In genomic region chr4:1289232-1290164, GRCh38 we compare ENCODE assay signal across 1 cellular context.
TF ChIP-seq lines count a peak whose summit lies in the region.

TSS of gene MAEA (plus strand) at chr4:1289891. CDS start at chr4:1289914, 23 bp downstream.

TF ChIP-seq in HepG2, 621 proteins besides CTCF, POLR2A, EP300 and RAD21 (continued from another document and continues in another):
- TF ChIP-seq, protein P1, sequence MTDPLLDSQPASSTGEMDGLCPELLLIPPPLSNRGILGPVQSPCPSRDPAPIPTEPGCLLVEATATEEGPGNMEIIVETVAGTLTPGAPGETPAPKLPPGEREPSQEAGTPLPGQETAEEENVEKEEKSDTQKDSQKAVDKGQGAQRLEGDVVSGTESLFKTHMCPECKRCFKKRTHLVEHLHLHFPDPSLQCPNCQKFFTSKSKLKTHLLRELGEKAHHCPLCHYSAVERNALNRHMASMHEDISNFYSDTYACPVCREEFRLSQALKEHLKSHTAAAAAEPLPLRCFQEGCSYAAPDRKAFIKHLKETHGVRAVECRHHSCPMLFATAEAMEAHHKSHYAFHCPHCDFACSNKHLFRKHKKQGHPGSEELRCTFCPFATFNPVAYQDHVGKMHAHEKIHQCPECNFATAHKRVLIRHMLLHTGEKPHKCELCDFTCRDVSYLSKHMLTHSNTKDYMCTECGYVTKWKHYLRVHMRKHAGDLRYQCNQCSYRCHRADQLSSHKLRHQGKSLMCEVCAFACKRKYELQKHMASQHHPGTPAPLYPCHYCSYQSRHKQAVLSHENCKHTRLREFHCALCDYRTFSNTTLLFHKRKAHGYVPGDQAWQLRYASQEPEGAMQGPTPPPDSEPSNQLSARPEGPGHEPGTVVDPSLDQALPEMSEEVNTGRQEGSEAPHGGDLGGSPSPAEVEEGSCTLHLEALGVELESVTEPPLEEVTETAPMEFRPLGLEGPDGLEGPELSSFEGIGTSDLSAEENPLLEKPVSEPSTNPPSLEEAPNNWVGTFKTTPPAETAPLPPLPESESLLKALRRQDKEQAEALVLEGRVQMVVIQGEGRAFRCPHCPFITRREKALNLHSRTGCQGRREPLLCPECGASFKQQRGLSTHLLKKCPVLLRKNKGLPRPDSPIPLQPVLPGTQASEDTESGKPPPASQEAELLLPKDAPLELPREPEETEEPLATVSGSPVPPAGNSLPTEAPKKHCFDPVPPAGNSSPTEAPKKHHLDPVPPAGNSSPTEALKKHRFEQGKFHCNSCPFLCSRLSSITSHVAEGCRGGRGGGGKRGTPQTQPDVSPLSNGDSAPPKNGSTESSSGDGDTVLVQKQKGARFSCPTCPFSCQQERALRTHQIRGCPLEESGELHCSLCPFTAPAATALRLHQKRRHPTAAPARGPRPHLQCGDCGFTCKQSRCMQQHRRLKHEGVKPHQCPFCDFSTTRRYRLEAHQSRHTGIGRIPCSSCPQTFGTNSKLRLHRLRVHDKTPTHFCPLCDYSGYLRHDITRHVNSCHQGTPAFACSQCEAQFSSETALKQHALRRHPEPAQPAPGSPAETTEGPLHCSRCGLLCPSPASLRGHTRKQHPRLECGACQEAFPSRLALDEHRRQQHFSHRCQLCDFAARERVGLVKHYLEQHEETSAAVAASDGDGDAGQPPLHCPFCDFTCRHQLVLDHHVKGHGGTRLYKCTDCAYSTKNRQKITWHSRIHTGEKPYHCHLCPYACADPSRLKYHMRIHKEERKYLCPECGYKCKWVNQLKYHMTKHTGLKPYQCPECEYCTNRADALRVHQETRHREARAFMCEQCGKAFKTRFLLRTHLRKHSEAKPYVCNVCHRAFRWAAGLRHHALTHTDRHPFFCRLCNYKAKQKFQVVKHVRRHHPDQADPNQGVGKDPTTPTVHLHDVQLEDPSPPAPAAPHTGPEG (CRISPR knock-in tag; IDR thresholded peaks at IDR 0.05): peak; percentile 78; the same call in 1 of the 2 replicates
- TF ChIP-seq SMAD1 (CRISPR knock-in tag; IDR thresholded peaks at IDR 0.05; ENCODE audit: borderline replicate concordance, low read depth): no peak
- TF ChIP-seq, protein P2, sequence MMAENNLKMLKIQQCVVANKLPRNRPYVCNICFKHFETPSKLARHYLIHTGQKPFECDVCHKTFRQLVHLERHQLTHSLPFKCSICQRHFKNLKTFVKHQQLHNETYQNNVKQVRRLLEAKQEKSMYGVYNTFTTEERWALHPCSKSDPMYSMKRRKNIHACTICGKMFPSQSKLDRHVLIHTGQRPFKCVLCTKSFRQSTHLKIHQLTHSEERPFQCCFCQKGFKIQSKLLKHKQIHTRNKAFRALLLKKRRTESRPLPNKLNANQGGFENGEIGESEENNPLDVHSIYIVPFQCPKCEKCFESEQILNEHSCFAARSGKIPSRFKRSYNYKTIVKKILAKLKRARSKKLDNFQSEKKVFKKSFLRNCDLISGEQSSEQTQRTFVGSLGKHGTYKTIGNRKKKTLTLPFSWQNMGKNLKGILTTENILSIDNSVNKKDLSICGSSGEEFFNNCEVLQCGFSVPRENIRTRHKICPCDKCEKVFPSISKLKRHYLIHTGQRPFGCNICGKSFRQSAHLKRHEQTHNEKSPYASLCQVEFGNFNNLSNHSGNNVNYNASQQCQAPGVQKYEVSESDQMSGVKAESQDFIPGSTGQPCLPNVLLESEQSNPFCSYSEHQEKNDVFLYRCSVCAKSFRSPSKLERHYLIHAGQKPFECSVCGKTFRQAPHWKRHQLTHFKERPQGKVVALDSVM (CRISPR knock-in tag; IDR thresholded peaks at IDR 0.05): no peak; the same call in 1 of the 2 replicates
- TF ChIP-seq PRMT3 (CRISPR knock-in tag; IDR thresholded peaks at IDR 0.05; ENCODE audit: borderline replicate concordance, low read depth): 0 out of 2 replicates have a peak, but pooled peaks have one; percentile 44
- TF ChIP-seq ZNF280D (CRISPR knock-in tag; IDR thresholded peaks at IDR 0.05): no peak
- TF ChIP-seq ZNF772 (CRISPR knock-in tag; IDR thresholded peaks at IDR 0.05): no peak; the same call in 1 of the 2 replicates
- TF ChIP-seq MED1 (CRISPR knock-in tag; IDR thresholded peaks at IDR 0.05): peak; percentile 41; the same call in 1 of the 2 replicates
- no peak for TF ChIP-seq MTF1 (CRISPR knock-in tag; IDR thresholded peaks at IDR 0.05)
- no peak for TF ChIP-seq ZNF780A (CRISPR knock-in tag; IDR thresholded peaks at IDR 0.05)
- TF ChIP-seq ZNF607 (CRISPR knock-in tag; IDR thresholded peaks at IDR 0.05; ENCODE audit: borderline replicate concordance): 0 out of 2 replicates have a peak, but pooled peaks have one; percentile 42
- TF ChIP-seq, protein P3, sequence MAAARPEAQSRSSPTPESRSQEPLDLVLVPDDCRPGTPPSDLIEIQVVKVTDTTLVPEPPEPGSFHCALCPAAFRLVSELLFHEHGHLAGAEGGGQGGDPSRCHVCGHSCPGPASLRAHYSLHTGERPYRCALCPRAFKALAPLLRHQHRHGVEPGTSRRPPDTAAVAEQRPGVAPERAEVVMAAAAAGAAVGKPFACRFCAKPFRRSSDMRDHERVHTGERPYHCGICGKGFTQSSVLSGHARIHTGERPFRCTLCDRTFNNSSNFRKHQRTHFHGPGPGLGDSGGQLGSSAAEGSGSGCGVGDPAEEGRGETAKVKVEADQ (CRISPR knock-in tag; IDR thresholded peaks at IDR 0.05; ENCODE audit: borderline replicate concordance): peak; percentile 41; the same call in 1 of the 2 replicates
- TF ChIP-seq MYNN (CRISPR knock-in tag; IDR thresholded peaks at IDR 0.05; ENCODE audit: low read depth): no peak
- TF ChIP-seq MIER3 (CRISPR knock-in tag; IDR thresholded peaks at IDR 0.05; ENCODE audit: borderline replicate concordance): no peak
- peak; percentile 29; the same call in 1 of the 2 replicates for TF ChIP-seq HNF1A (IDR thresholded peaks at IDR 0.05; ENCODE audit: low read depth)
- peak; percentile 70; the same call in 1 of the 2 replicates for TF ChIP-seq HNF1A (CRISPR knock-in tag; IDR thresholded peaks at IDR 0.05; ENCODE audit: borderline replicate concordance)
- no peak for TF ChIP-seq NPAS2 (CRISPR knock-in tag; IDR thresholded peaks at IDR 0.05; ENCODE audit: borderline replicate concordance)
- TF ChIP-seq, protein P4, sequence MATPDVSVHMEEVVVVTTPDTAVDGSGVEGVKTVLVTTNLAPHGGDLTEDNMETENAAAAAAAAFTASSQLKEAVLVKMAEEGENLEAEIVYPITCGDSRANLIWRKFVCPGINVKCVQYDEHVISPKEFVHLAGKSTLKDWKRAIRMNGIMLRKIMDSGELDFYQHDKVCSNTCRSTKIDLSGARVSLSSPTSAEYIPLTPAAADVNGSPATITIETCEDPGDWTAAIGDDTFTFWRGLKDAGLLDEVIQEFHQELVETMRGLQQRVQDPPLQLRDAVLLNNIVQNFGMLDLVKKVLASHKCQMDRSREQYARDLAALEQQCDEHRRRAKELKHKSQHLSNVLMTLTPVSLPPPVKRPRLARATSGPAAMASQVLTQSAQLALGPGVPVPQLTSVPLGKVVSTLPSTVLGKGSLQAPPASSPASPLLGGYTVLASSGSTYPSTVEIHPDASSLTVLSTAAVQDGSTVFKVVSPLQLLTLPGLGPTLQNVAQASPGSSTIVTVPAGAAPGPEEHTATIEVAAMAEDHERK (CRISPR knock-in tag; IDR thresholded peaks at IDR 0.05; ENCODE audit: low read depth): peak; percentile 81
- no peak for TF ChIP-seq DNMT3B (CRISPR knock-in tag; conservative IDR thresholded peaks at IDR 0.05)
- no peak for TF ChIP-seq RCOR2 (CRISPR knock-in tag; IDR thresholded peaks at IDR 0.05)
- TF ChIP-seq HNRNPK (IDR thresholded peaks at IDR 0.05; ENCODE audit: low read depth, low read length, poor library complexity, severe bottlenecking): no peak
- TF ChIP-seq TBL1XR1 (IDR thresholded peaks at IDR 0.05; ENCODE audit: borderline replicate concordance, low read length, partially characterized antibody): no peak
- TF ChIP-seq ZNF761 (CRISPR knock-in tag; conservative IDR thresholded peaks at IDR 0.05): no peak
- TF ChIP-seq, protein P5, sequence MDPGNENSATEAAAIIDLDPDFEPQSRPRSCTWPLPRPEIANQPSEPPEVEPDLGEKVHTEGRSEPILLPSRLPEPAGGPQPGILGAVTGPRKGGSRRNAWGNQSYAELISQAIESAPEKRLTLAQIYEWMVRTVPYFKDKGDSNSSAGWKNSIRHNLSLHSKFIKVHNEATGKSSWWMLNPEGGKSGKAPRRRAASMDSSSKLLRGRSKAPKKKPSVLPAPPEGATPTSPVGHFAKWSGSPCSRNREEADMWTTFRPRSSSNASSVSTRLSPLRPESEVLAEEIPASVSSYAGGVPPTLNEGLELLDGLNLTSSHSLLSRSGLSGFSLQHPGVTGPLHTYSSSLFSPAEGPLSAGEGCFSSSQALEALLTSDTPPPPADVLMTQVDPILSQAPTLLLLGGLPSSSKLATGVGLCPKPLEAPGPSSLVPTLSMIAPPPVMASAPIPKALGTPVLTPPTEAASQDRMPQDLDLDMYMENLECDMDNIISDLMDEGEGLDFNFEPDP (CRISPR knock-in tag; conservative IDR thresholded peaks at IDR 0.05): no peak
- peak; percentile 73 for TF ChIP-seq CREM (IDR thresholded peaks at IDR 0.05)
- TF ChIP-seq CREM (CRISPR knock-in tag; IDR thresholded peaks at IDR 0.05): no peak
- TF ChIP-seq RELA (CRISPR knock-in tag; IDR thresholded peaks at IDR 0.05): no peak
- no peak for TF ChIP-seq ARID2 (CRISPR knock-in tag; IDR thresholded peaks at IDR 0.05; ENCODE audit: borderline replicate concordance)
- 0 out of 2 replicates have a peak, but pooled peaks have one; percentile 48 for TF ChIP-seq NR0B2 (CRISPR knock-in tag; IDR thresholded peaks at IDR 0.05)
- no peak for TF ChIP-seq HOXA5 (CRISPR knock-in tag; IDR thresholded peaks at IDR 0.05)
- TF ChIP-seq ARNTL (CRISPR knock-in tag; IDR thresholded peaks at IDR 0.05): no peak; the same call in 1 of the 2 replicates
- TF ChIP-seq PPARG (CRISPR knock-in tag; conservative IDR thresholded peaks at IDR 0.05): no peak
- TF ChIP-seq ZNF160 (CRISPR knock-in tag; IDR thresholded peaks at IDR 0.05): 0 out of 2 replicates have a peak, but pooled peaks have one; percentile 22
- peak; percentile 88 for TF ChIP-seq TAF1 (CRISPR knock-in tag; IDR thresholded peaks at IDR 0.05)
- TF ChIP-seq SNAPC2 (CRISPR knock-in tag; IDR thresholded peaks at IDR 0.05): no peak
- TF ChIP-seq ZNF484 (CRISPR knock-in tag; IDR thresholded peaks at IDR 0.05; ENCODE audit: borderline replicate concordance, low read depth): no peak
